9 cellular contexts compared by ENCODE assay signal in the genomic region with DNA sequence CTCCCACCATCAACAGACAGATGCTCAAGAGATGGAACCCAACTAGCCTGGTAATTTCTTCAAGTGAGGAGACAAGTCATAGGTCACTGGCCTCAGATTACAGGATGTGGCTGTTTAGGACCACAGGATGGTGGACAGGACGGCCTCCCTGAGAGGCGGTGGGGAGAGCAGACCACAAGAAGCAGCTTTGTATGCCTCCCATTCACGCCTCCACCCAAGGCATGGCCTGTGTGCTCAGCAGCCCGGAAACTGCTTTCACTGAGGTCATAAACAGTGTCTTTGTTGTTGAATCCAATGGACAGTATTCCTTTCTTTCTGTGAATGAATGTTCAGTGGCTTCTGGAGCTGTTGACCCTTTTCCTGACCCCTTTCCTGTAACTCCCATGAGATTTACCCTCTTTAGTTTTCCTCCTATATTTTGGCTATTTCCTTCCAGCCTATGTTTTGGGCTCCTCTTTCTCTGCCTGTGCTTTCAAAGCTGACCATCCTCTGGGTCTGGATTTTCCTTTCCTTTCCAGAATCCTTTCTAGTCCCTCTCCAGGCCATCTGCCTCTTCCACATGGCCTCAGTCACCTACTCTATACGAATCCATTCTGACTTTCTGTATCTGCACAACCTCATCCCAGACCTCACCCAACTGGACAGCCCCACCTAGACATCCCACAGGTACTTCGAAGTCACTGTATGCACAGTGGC. TPM values are rescaled to one million over a fixed set of nuclear protein-coding genes. Genes with fewer than 3 reads are reported as not detected.
DNase-seq lines count a peak whose midpoint lies in the region; ATAC-seq, FAIRE-seq and TF ChIP-seq lines count a peak whose summit lies in the region.
"Had no signal": no experiment of that assay in that cellular context is flagged by ENCODE, and none has a peak within 500 bp of the region (broad histone marks: within the 10 kb centered on the region; RNA-seq: fewer than 3 reads in every experiment).

No MANE protein-coding gene starts in this region.

- H3K79me2 ChIP-seq in astrocyte (ENCODE audit: insufficient read depth, low read length) (no peaks in the 10 kb centered on the region), neural progenitor cell (ENCODE audit: low read depth) (no peaks in the 10 kb centered on the region)

- H3K9ac ChIP-seq in astrocyte (ENCODE audit: low read length) (no peak overlapping the region), neural progenitor cell (no peak overlapping the region)

- H2AFZ ChIP-seq in astrocyte (ENCODE audit: low read depth, low read length) (no peak overlapping the region), neural progenitor cell (replicated peaks) (no peak overlapping the region)

- H3K4me1 Mint-ChIP-seq in astrocyte (ENCODE audit: low read depth, unreplicated experiment): peaks cover 15% of the 10 kb centered on the region
- peaks cover 31% of the 10 kb centered on the region for H3K4me1 Mint-ChIP-seq in neural progenitor cell

- DNase-seq in GM13977 (ENCODE audit: low spot score): peak; percentile 63
- peak; percentile 22 for DNase-seq in astrocyte (ENCODE audit: low read depth)
- no peak for DNase-seq in neural progenitor cell (ENCODE audit: low spot score)
- DNase-seq in MG63: no peak
- no peak for DNase-seq in A172 (ENCODE audit: low spot score)
- no peak for DNase-seq in NCI-H1417 treated with DMSO at 0.1 percent for 48 hours (lab: John Stamatoyannopoulos, UW)
- DNase-seq in SIG-M5 (lab: John Stamatoyannopoulos, UW): no peak
- DNase-seq: RPMI8226 had no signal

- peaks cover 1% of the 10 kb centered on the region for H3K36me3 Mint-ChIP-seq in astrocyte (ENCODE audit: low read depth, unreplicated experiment)
- H3K36me3 Mint-ChIP-seq in neural progenitor cell: no peaks in the 10 kb centered on the region

- FAIRE-seq in astrocyte (lab: Jason Lieb, UNC): no peak

- H4K20me1 ChIP-seq in astrocyte (ENCODE audit: insufficient read depth, low read length) (no peaks in the 10 kb centered on the region), neural progenitor cell (ENCODE audit: low read depth) (peaks cover 4% of the 10 kb centered on the region)

- no peaks in the 10 kb centered on the region for H3K9me3 ChIP-seq in astrocyte (ENCODE audit: insufficient read depth, low read depth, low read length)
- H3K9me3 ChIP-seq in neural progenitor cell (ENCODE audit: low read depth): no peaks in the 10 kb centered on the region
- H3K9me3 ChIP-seq in MG63: no peaks in the 10 kb centered on the region

- TF ChIP-seq CTCF in GM13977 (IDR thresholded peaks at IDR 0.05; ENCODE audit: extremely low read depth, insufficient read depth, missing control alignments) (no peak), astrocyte (IDR thresholded peaks at IDR 0.05; ENCODE audit: insufficient read depth, low read depth, low read length) (no peak), neural progenitor cell (IDR thresholded peaks at IDR 0.05) (no peak)

- H3K4me3 Mint-ChIP-seq in astrocyte (ENCODE audit: unreplicated experiment): no peak overlapping the region
- no peak overlapping the region for H3K4me3 Mint-ChIP-seq in neural progenitor cell

- H3K9me3 Mint-ChIP-seq in astrocyte (ENCODE audit: unreplicated experiment): no peaks in the 10 kb centered on the region
- H3K9me3 Mint-ChIP-seq in neural progenitor cell: peaks cover 16% of the 10 kb centered on the region

- H3K27me3 ChIP-seq in astrocyte (ENCODE audit: insufficient read depth, low read length) (no peaks in the 10 kb centered on the region), neural progenitor cell (no peaks in the 10 kb centered on the region), MG63 (no peaks in the 10 kb centered on the region)

- peaks cover 8% of the 10 kb centered on the region for H3F3A ChIP-seq in neural progenitor cell (ENCODE audit: low read depth)

- H3K4me3 ChIP-seq in astrocyte (ENCODE audit: insufficient read depth, low read depth, low read length) (no peak overlapping the region), neural progenitor cell (no peak overlapping the region), MG63 (no peak overlapping the region)

- H3K4me1 ChIP-seq in astrocyte (ENCODE audit: insufficient read depth, low read length) (peaks cover 7% of the 10 kb centered on the region), neural progenitor cell (peaks cover 10% of the 10 kb centered on the region)

- H3K27me3 Mint-ChIP-seq in astrocyte (ENCODE audit: low read depth, unreplicated experiment) (peaks cover 6% of the 10 kb centered on the region), neural progenitor cell (ENCODE audit: insufficient read depth, low read depth) (peaks cover 2% of the 10 kb centered on the region)

- H3K27ac ChIP-seq in astrocyte (ENCODE audit: low read depth, low read length) (no peak overlapping the region), neural progenitor cell (no peak overlapping the region)

- H3K27ac Mint-ChIP-seq in astrocyte (ENCODE audit: unreplicated experiment): no peak overlapping the region
- peak overlapping the region; percentile 43 for H3K27ac Mint-ChIP-seq in neural progenitor cell

- in situ Hi-C loops in GM13977 (cut with MboI; ENCODE audit: low pct_unique_long_range_greater_than_20kb, low sequenced_read_pairs, unreplicated experiment): no loop called here

- H3K36me3 ChIP-seq in astrocyte (ENCODE audit: insufficient read depth, low read length) (no peaks in the 10 kb centered on the region), neural progenitor cell (no peaks in the 10 kb centered on the region), MG63 (no peaks in the 10 kb centered on the region)

- H3K4me2 ChIP-seq in astrocyte (ENCODE audit: low read length) (peak overlapping the region; percentile 2), neural progenitor cell (no peak overlapping the region)

- ATAC-seq in HG02870 (IDR thresholded peaks at IDR 0.05; ENCODE audit: unreplicated experiment): peak; percentile 53

RNA-seq across cellular contexts. Expression of a gene that starts 32.4 kb away (rescaled TPM):
- total RNA-seq in astrocyte: 101 and 102 TPM in 2 replicates
- total RNA-seq in neural progenitor cell (ENCODE audit: low replicate concordance): 125 and 167 TPM in 2 replicates
- total RNA-seq in MG63 (2014; rRNA removed; shearing (Covaris generic); ENCODE audit: low replicate concordance): 7.1 and 10.1 TPM in 2 replicates
- total RNA-seq in A172 (2014; rRNA removed; shearing (Covaris generic)): 23.5 and 33.2 TPM in 2 replicates

RNA-seq across cellular contexts. Expression of a gene that starts 42.2 kb away (rescaled TPM):
- total RNA-seq in astrocyte (68.4 and 71.6 TPM in 2 replicates), neural progenitor cell (ENCODE audit: low replicate concordance) (2.3 and 6.7 TPM in 2 replicates)
- total RNA-seq in MG63 (2014; rRNA removed; shearing (Covaris generic); ENCODE audit: low replicate concordance): 26.9 and 31.9 TPM in 2 replicates
- 31.0 and 39.8 TPM in 2 replicates for total RNA-seq in A172 (2014; rRNA removed; shearing (Covaris generic))

Comparison
In these comparisons a context has a peak if more than half of its experiments do, and no peak if none do; other contexts are left out.
1. DNase-seq: peak in GM13977 (single experiment) and astrocyte (single experiment); none in neural progenitor cell (single experiment), MG63 (single experiment), A172 (single experiment), NCI-H1417 treated with DMSO at 0.1 percent for 48 hours (single experiment) and SIG-M5 (single experiment).